Comparison of ENCODE assay signal across 20 cellular contexts in genomic region chr3:127104586-127104985, GRCh38.
DNase-seq lines count a peak whose midpoint lies in the region; ATAC-seq, FAIRE-seq and TF ChIP-seq lines count a peak whose summit lies in the region.
"Had no signal": no experiment of that assay in that cellular context is flagged by ENCODE, and none has a peak within 500 bp of the region (broad histone marks: within the 10 kb centered on the region; RNA-seq: fewer than 3 reads in every experiment).

No MANE protein-coding gene starts in this region.

- no peak for TF ChIP-seq CTCF in right atrium auricular region (IDR thresholded peaks at IDR 0.05)
- no peak for TF ChIP-seq CTCF in bronchial epithelial cell (IDR thresholded peaks at IDR 0.05; ENCODE audit: insufficient read depth, low read length, severe bottlenecking)

- no peaks in the 10 kb centered on the region for H3K27me3 ChIP-seq in right atrium auricular region
- H3K27me3 ChIP-seq in bronchial epithelial cell (ENCODE audit: control insufficient read depth, insufficient read depth, low read length) = no peaks in the 10 kb centered on the region
- H3K27me3 ChIP-seq: BLaER1 had no signal

- peak; percentile 52 for FAIRE-seq in bronchial epithelial cell (lab: Jason Lieb, UNC)
- FAIRE-seq: H54, HepG2, K562 had no signal

- H3K36me3 ChIP-seq in right atrium auricular region (no peaks in the 10 kb centered on the region), bronchial epithelial cell (ENCODE audit: control insufficient read depth, insufficient read depth, low read length) (no peaks in the 10 kb centered on the region)
- H3K36me3 ChIP-seq: BLaER1 had no signal

- no peak for ATAC-seq in HG03097 (IDR thresholded peaks at IDR 0.05; ENCODE audit: low FRiP score, unreplicated experiment)
- ATAC-seq in GM19023 (IDR thresholded peaks at IDR 0.05; ENCODE audit: unreplicated experiment) = no peak
- ATAC-seq: K562, T-helper 17 cell had no signal

- intact Hi-C loops in cardiac septum (cut with DNase I) = no loop called here

- no peak overlapping the region for H3K27ac ChIP-seq in right atrium auricular region
- H3K27ac ChIP-seq: BLaER1, HL-60, RWPE1, SK-N-MC had no signal

- DNase-seq in cardiac septum (ENCODE audit: low spot score) (peak; percentile 29), right atrium auricular region (ENCODE audit: low spot score) (no peak), NCI-H1105 (lab: John Stamatoyannopoulos, UW) (peak; percentile 26), bronchial epithelial cell (ENCODE audit: low read depth) (no peak), LoVo (ENCODE audit: low spot score) (no peak)
- DNase-seq: Caco-2, DMS 273 treated with DMSO at 0.1 percent for 48 hours, NCI-H1930, SHP77 treated with DMSO at 0.1 percent for 48 hours, SW 1271, T-helper 17 cell had no signal

- no peaks in the 10 kb centered on the region for H3K9me3 ChIP-seq in right atrium auricular region
- H3K9me3 ChIP-seq: BLaER1, Caco-2 had no signal

- H3K4me1 ChIP-seq in right atrium auricular region = no peaks in the 10 kb centered on the region
- H3K4me1 ChIP-seq: BLaER1, Caco-2 had no signal

- no peak overlapping the region for H3K4me3 ChIP-seq in right atrium auricular region
- H3K4me3 ChIP-seq in bronchial epithelial cell (ENCODE audit: low read depth, low read length) = no peak overlapping the region
- H3K4me3 ChIP-seq: BLaER1, K562, SK-N-MC had no signal

Comparison
In these comparisons a context has a peak if more than half of its experiments do, and no peak if none do; other contexts are left out.
1. DNase-seq: peak in cardiac septum (single experiment) and NCI-H1105 (single experiment); none in right atrium auricular region (single experiment), bronchial epithelial cell (single experiment) and LoVo (single experiment).